ENCODE assay signal across 16 cellular contexts in the genomic region with DNA sequence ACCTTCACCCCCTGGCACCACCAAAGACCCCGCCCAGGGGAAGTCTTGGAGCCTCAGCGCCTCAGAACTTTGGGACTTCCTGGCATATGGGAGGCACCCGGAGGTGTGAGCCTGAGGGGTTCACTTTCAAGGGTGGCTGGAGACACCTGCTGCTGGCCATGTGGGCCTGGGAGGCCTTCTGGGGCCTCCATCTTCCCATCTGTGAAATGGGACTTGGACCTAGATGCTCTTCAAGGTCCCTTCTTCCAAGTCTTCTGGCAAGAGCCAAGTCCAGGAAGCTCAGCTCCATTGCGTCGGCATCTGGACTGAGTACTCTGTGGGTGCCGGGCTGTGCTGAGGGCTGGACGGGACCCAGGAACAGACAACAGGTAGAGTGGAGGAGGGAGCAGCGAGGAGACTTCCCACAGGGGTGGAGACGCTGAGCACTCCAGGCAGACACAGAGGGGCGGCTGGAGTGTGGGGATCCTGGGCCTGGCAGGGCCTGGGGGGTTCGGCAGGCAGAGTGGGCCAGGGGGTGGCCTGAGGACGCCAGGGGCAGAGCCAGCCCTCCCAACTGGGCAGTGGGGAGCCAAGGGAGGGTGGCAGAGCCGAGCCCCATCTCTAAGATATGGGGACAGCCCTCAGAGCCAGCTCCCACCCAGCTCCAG. TPM values are rescaled to one million over a fixed set of nuclear protein-coding genes. Genes with fewer than 3 reads are reported as not detected.
A peak's percentile ranks its signal among the peaks of the same experiment; 100 is the strongest.
DNase-seq lines count a peak whose midpoint lies in the region; ATAC-seq and TF ChIP-seq lines count a peak whose summit lies in the region.
"Had no signal": no experiment of that assay in that cellular context is flagged by ENCODE, and none has a peak within 500 bp of the region (broad histone marks: within the 10 kb centered on the region; RNA-seq: fewer than 3 reads in every experiment).

No MANE protein-coding gene starts in this region.

- no peaks in the 10 kb centered on the region for H3K27me3 Mint-ChIP-seq in activated CD4-positive, alpha-beta T cell treated with anti-CD3 and anti-CD28 coated beads, Interleukin-2, amount 10 ng/mL, durations not matched to agents 7 days and 5 days

- H3K9me3 Mint-ChIP-seq in activated CD4-positive, alpha-beta T cell treated with anti-CD3 and anti-CD28 coated beads, Interleukin-2, amount 10 ng/mL, durations not matched to agents 7 days and 5 days, result no peaks in the 10 kb centered on the region
- no peaks in the 10 kb centered on the region for H3K9me3 Mint-ChIP-seq in stimulated activated effector memory CD8-positive, alpha-beta T cell treated with anti-CD3 and anti-CD28 coated beads, Interleukin-12 subunit alpha, Interleukin-12 subunit beta, amount 100 ng/mL, for 72 hours

- POLR2A ChIA-PET in activated CD4-positive, alpha-beta T cell treated with anti-CD3 and anti-CD28 coated beads, Interleukin-2, amount 10 ng/mL, durations not matched to agents 7 days and 5 days (lab: Charles Lee), result no interaction called here

- H3K36me3 Mint-ChIP-seq in activated CD4-positive, alpha-beta T cell treated with anti-CD3 and anti-CD28 coated beads, Interleukin-2, amount 10 ng/mL, durations not matched to agents 7 days and 5 days (ENCODE audit: low read depth), result no peaks in the 10 kb centered on the region
- no peaks in the 10 kb centered on the region for H3K36me3 Mint-ChIP-seq in stimulated activated effector memory CD8-positive, alpha-beta T cell treated with anti-CD3 and anti-CD28 coated beads, Interleukin-12 subunit alpha, Interleukin-12 subunit beta, amount 100 ng/mL, for 72 hours

- H3K36me3 ChIP-seq in Peyer's patch, result no peaks in the 10 kb centered on the region
- no peaks in the 10 kb centered on the region for H3K36me3 ChIP-seq in effector memory CD4-positive, alpha-beta T cell (ENCODE audit: control insufficient read depth, insufficient read depth, low read length)
- H3K36me3 ChIP-seq in GM23248 (ENCODE audit: low read depth), result no peaks in the 10 kb centered on the region

- peak overlapping the region; percentile 62 to 97 (median 88) for H3K27ac ChIP-seq in Peyer's patch
- peak overlapping the region; percentile 88 for H3K27ac ChIP-seq in effector memory CD4-positive, alpha-beta T cell (ENCODE audit: insufficient read depth, low read length, poor library complexity, severe bottlenecking)
- no peak overlapping the region for H3K27ac ChIP-seq in GM23248
- H3K27ac ChIP-seq: epithelial cell of prostate, hepatocyte had no signal

- peaks cover 57% of the 10 kb centered on the region for H3K4me1 Mint-ChIP-seq in activated CD4-positive, alpha-beta T cell treated with anti-CD3 and anti-CD28 coated beads, Interleukin-2, amount 10 ng/mL, durations not matched to agents 7 days and 5 days
- peaks cover 57% of the 10 kb centered on the region for H3K4me1 Mint-ChIP-seq in stimulated activated effector memory CD8-positive, alpha-beta T cell treated with anti-CD3 and anti-CD28 coated beads, Interleukin-12 subunit alpha, Interleukin-12 subunit beta, amount 100 ng/mL, for 72 hours

- H3F3A ChIP-seq in GM23248 (ENCODE audit: insufficient read depth), result 0 out of 2 replicates have a peak, but pooled peaks cover 5% of the 10 kb centered on the region

- H3K9me3 ChIP-seq in Peyer's patch (no peaks in the 10 kb centered on the region), GM23248 (ENCODE audit: low read depth) (no peaks in the 10 kb centered on the region)
- H3K9me3 ChIP-seq in effector memory CD4-positive, alpha-beta T cell (ENCODE audit: control insufficient read depth, low read length), result no peaks in the 10 kb centered on the region

- no peak for DNase-seq in activated CD4-positive, alpha-beta T cell treated with anti-CD3 and anti-CD28 coated beads, Interleukin-2, amount 10 ng/mL, durations not matched to agents 7 days and 5 days
- no peak for DNase-seq in activated CD4-positive, alpha-beta T cell treated with anti-CD3 and anti-CD28 coated beads, Interleukin-2, amount 50 U/mL, for 1 hour
- DNase-seq in Peyer's patch (peak in 1 of 3 donors; percentile 54), HPDE6-E6E7 (ENCODE audit: extremely low spot score) (no peak), GM23248 (no peak)
- no peak for DNase-seq in effector memory CD4-positive, alpha-beta T cell
- DNase-seq in stimulated activated effector memory CD8-positive, alpha-beta T cell treated with anti-CD3 and anti-CD28 coated beads, Interleukin-12 subunit alpha, Interleukin-12 subunit beta, amount 100 ng/mL, for 72 hours (ENCODE audit: low spot score in 2 of 2), result no peak
- DNase-seq: DMS79, NCI-H1436 had no signal

- WGBS in GM23248 (ENCODE audit: low coverage in 1 of 2, low lambda C conversion rate in 2 of 2, missing lambda C conversion rate in 2 of 2), 2 experiments, result 87 to 88% methylated on average over 12 to 13 of the region's 13 CpGs

- H3K27me3 ChIP-seq in Peyer's patch, result no peaks in the 10 kb centered on the region
- H3K27me3 ChIP-seq in effector memory CD4-positive, alpha-beta T cell (replicated peaks; ENCODE audit: control insufficient read depth, insufficient read depth, low read length, poor library complexity, severe bottlenecking), result no peaks in the 10 kb centered on the region
- no peaks in the 10 kb centered on the region for H3K27me3 ChIP-seq in GM23248 (replicated peaks; ENCODE audit: insufficient read depth)
- H3K27me3 ChIP-seq: hepatocyte had no signal

- ATAC-seq in stimulated activated effector memory CD8-positive, alpha-beta T cell treated with anti-CD3 and anti-CD28 coated beads, Interleukin-12 subunit alpha, Interleukin-12 subunit beta, amount 100 ng/mL, for 72 hours, result no peak
- ATAC-seq in GM21526 (IDR thresholded peaks at IDR 0.05; ENCODE audit: low FRiP score, unreplicated experiment), result no peak

- CTCF ChIA-PET in activated CD4-positive, alpha-beta T cell treated with anti-CD3 and anti-CD28 coated beads, Interleukin-2, amount 10 ng/mL, durations not matched to agents 7 days and 5 days (lab: Charles Lee), result interaction anchor here (1.2 to 2.8 kb wide), 4 partner anchors 8 to 42 kb away, joined by 3 to 8 read pairs (median 6); no protein-coding TSS in a partner anchor

- no peaks in the 10 kb centered on the region for H4K20me1 ChIP-seq in GM23248 (ENCODE audit: insufficient read depth)

- H3K9ac ChIP-seq in GM23248, result no peak overlapping the region

- H3K4me1 ChIP-seq in Peyer's patch (peaks cover 0 to 55% (median 47%) of the 10 kb centered on the region in 4 donors), GM23248 (ENCODE audit: insufficient read depth) (peaks cover 7% of the 10 kb centered on the region)
- H3K4me1 ChIP-seq in effector memory CD4-positive, alpha-beta T cell (ENCODE audit: control insufficient read depth, insufficient read depth, low read length, poor library complexity, severe bottlenecking), result peaks cover 61% of the 10 kb centered on the region

- H3K4me3 ChIP-seq in Peyer's patch (peak overlapping the region in 2 of 4 donors; percentile 16 to 32), GM23248 (no peak overlapping the region)
- peak overlapping the region; percentile 45 for H3K4me3 ChIP-seq in effector memory CD4-positive, alpha-beta T cell (ENCODE audit: insufficient read depth, low read depth, low read length, poor library complexity, severe bottlenecking)
- H3K4me3 ChIP-seq: hepatocyte had no signal

- H2AFZ ChIP-seq in GM23248, result no peak overlapping the region
- H2AFZ ChIP-seq: hepatocyte had no signal

- H3K79me2 ChIP-seq in GM23248 (ENCODE audit: insufficient read depth), result no peaks in the 10 kb centered on the region
- H3K79me2 ChIP-seq: hepatocyte had no signal

- no peak for TF ChIP-seq CTCF in Peyer's patch (IDR thresholded peaks at IDR 0.05)

- no peak for TF ChIP-seq POLR2A in Peyer's patch (IDR thresholded peaks at IDR 0.05)

- H3K4me3 Mint-ChIP-seq in activated CD4-positive, alpha-beta T cell treated with anti-CD3 and anti-CD28 coated beads, Interleukin-2, amount 10 ng/mL, durations not matched to agents 7 days and 5 days, result peak overlapping the region; percentile 66
- H3K4me3 Mint-ChIP-seq in stimulated activated effector memory CD8-positive, alpha-beta T cell treated with anti-CD3 and anti-CD28 coated beads, Interleukin-12 subunit alpha, Interleukin-12 subunit beta, amount 100 ng/mL, for 72 hours, result peak overlapping the region; percentile 71

- H3K4me2 ChIP-seq in GM23248 (ENCODE audit: unreplicated experiment), result no peak overlapping the region
- H3K4me2 ChIP-seq: hepatocyte had no signal

- in situ Hi-C loops in GM23248 (cut with MboI), result no loop called here

- no peaks in the 10 kb centered on the region for H3K9me2 ChIP-seq in GM23248 (ENCODE audit: insufficient read depth)

- peak overlapping the region; percentile 95 for H3K27ac Mint-ChIP-seq in activated CD4-positive, alpha-beta T cell treated with anti-CD3 and anti-CD28 coated beads, Interleukin-2, amount 10 ng/mL, durations not matched to agents 7 days and 5 days
- no peak overlapping the region for H3K27ac Mint-ChIP-seq in stimulated activated effector memory CD8-positive, alpha-beta T cell treated with anti-CD3 and anti-CD28 coated beads, Interleukin-12 subunit alpha, Interleukin-12 subunit beta, amount 100 ng/mL, for 72 hours

RNA-seq across cellular contexts. Expression of gene LFNG, which starts 9.3 kb away (rescaled TPM):
- 100 to 1,000 TPM in 1 of 2 experiments, 10 to 100 TPM in 1; 93.3 to 109 TPM for total RNA-seq in activated CD4-positive, alpha-beta T cell treated with anti-CD3 and anti-CD28 coated beads, Interleukin-2, amount 10 ng/mL, durations not matched to agents 7 days and 5 days
- total RNA-seq in Peyer's patch, result 100 to 1,000 TPM in 1 of 4 donors, 10 to 100 TPM in 3; 22.3 to 104 (median 41.7) TPM
- total RNA-seq in GM23248 (2014; rRNA removed; shearing (Covaris generic)), result 2.0 and 3.6 TPM in 2 replicates
- polyA plus RNA-seq in GM23248 (2016; fragmentation: Nextera tagmentation; extraction: Ambion mirVana), result 0.18 and 0.19 TPM in 2 replicates

RNA-seq across cellular contexts. Expression of gene GRIFIN, which starts 34.1 kb away (rescaled TPM):
- total RNA-seq in activated CD4-positive, alpha-beta T cell treated with anti-CD3 and anti-CD28 coated beads, Interleukin-2, amount 10 ng/mL, durations not matched to agents 7 days and 5 days, result not detected
- not detected for total RNA-seq in Peyer's patch
- total RNA-seq in GM23248 (2014; rRNA removed; shearing (Covaris generic)), result not detected in 2 replicates
- not detected in 2 replicates for polyA plus RNA-seq in GM23248 (2016; fragmentation: Nextera tagmentation; extraction: Ambion mirVana)
- total RNA-seq: hepatocyte, left lobe of liver, omental fat pad, urinary bladder had no signal
- polyA plus RNA-seq: AG04450, hepatocyte, urinary bladder had no signal

RNA-seq across cellular contexts. Expression of gene BRAT1, which starts 45.1 kb away (rescaled TPM):
- 10 to 100 TPM; 40.0 to 43.9 TPM for total RNA-seq in activated CD4-positive, alpha-beta T cell treated with anti-CD3 and anti-CD28 coated beads, Interleukin-2, amount 10 ng/mL, durations not matched to agents 7 days and 5 days
- 10 to 100 TPM; 43.3 to 73.3 (median 54.1) TPM for total RNA-seq in Peyer's patch
- total RNA-seq in GM23248 (2014; rRNA removed; shearing (Covaris generic)), result 37.9 and 39.7 TPM in 2 replicates
- 28.6 and 32.4 TPM in 2 replicates for polyA plus RNA-seq in GM23248 (2016; fragmentation: Nextera tagmentation; extraction: Ambion mirVana)

RNA-seq across cellular contexts. Expression of gene IQCE, which starts 48.5 kb away (rescaled TPM):
- total RNA-seq in activated CD4-positive, alpha-beta T cell treated with anti-CD3 and anti-CD28 coated beads, Interleukin-2, amount 10 ng/mL, durations not matched to agents 7 days and 5 days, result 10 to 100 TPM; 13.8 to 15.5 TPM
- total RNA-seq in Peyer's patch, result 100 to 1,000 TPM in 1 of 4 donors, 10 to 100 TPM in 3; 30.0 to 159 (median 72.2) TPM
- total RNA-seq in GM23248 (2014; rRNA removed; shearing (Covaris generic)), result 14.9 and 24.4 TPM in 2 replicates
- polyA plus RNA-seq in GM23248 (2016; fragmentation: Nextera tagmentation; extraction: Ambion mirVana), result 12.1 and 14.7 TPM in 2 replicates
